14 cellular contexts compared by ENCODE assay signal in the genomic region with DNA sequence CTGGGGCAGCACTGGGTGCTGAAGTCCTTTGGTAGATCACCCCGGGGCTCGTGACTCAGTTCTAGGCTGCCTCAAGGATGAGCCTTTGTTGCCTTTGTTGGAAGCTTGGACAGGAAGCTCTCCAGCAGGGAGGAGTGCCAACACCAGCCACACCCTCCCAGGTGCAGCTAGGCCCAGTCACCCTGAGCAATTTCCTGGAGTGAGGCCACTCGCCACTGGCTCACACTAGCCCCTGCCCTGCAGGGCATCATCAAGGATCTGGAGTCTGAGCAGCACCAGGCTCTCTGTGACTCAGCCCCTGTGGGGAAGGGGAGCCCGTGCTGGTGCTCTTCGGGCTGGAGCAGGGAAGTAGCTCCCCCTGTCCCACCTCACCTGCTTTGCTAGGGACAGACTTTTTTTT. TPM values are rescaled to one million over a fixed set of nuclear protein-coding genes. Genes with fewer than 3 reads are reported as not detected.
A peak's percentile ranks its signal among the peaks of the same experiment; 100 is the strongest.
DNase-seq lines count a peak whose midpoint lies in the region; ATAC-seq, FAIRE-seq and TF ChIP-seq lines count a peak whose summit lies in the region.
"Had no signal": no experiment of that assay in that cellular context is flagged by ENCODE, and none has a peak within 500 bp of the region (broad histone marks: within the 10 kb centered on the region; RNA-seq: fewer than 3 reads in every experiment).

No MANE protein-coding gene starts in this region.

- intact Hi-C loops in right cardiac atrium (cut with DNase I) = no loop called here
- intact Hi-C loops in left ventricle myocardium inferior (cut with micrococcal nuclease) = no loop called here

- peak; percentile 43 to 51 for ATAC-seq in right cardiac atrium
- ATAC-seq in HG03025 (IDR thresholded peaks at IDR 0.05; ENCODE audit: low FRiP score, unreplicated experiment) = no peak
- ATAC-seq in HG03520 (IDR thresholded peaks at IDR 0.05; ENCODE audit: unreplicated experiment) = no peak
- ATAC-seq: activated CD4-positive, CD25-positive, alpha-beta regulatory T cell treated with anti-CD3 and anti-CD28 coated beads, Interleukin-2, amount 50 U/mL, for 24 hours; CD8-positive, alpha-beta T cell had no signal

- H3K27ac ChIP-seq in right cardiac atrium (ENCODE audit: low read length) = no peak overlapping the region
- no peak overlapping the region for H3K27ac ChIP-seq in left ventricle myocardium inferior (replicated peaks)

- no peaks in the 10 kb centered on the region for H3K36me3 ChIP-seq in left ventricle myocardium inferior

- FAIRE-seq in urothelium cell line (lab: Jason Lieb, UNC) = peak; percentile 13

- TF ChIP-seq CTCF in left ventricle myocardium inferior (IDR thresholded peaks at IDR 0.05; ENCODE audit: borderline replicate concordance) = no peak

- no peaks in the 10 kb centered on the region for H3K9me3 ChIP-seq in right cardiac atrium (ENCODE audit: control insufficient read depth, low read length)
- H3K9me3 ChIP-seq in left ventricle myocardium inferior (replicated peaks) = no peaks in the 10 kb centered on the region

- no peaks in the 10 kb centered on the region for H3K4me1 ChIP-seq in right cardiac atrium (ENCODE audit: control insufficient read depth, insufficient read depth, low read length)
- H3K4me1 ChIP-seq in left ventricle myocardium inferior = no peaks in the 10 kb centered on the region

- WGBS in right cardiac atrium = 61% methylated on average over 5 of the region's 5 CpGs

- no peak for DNase-seq in right cardiac atrium
- DNase-seq in left ventricle myocardium inferior = no peak
- peak; percentile 66 to 70 for DNase-seq in SHP77 (lab: John Stamatoyannopoulos, UW)
- DNase-seq in iPS-NIHi11 (ENCODE audit: low spot score) = peak; percentile 61
- peak; percentile 83 for DNase-seq in urothelium cell line (ENCODE audit: low spot score)
- DNase-seq in NCI-H446 (lab: John Stamatoyannopoulos, UW) = no peak
- DNase-seq: central memory CD4-positive, alpha-beta T cell; immature natural killer cell; KG1; stimulated activated CD4-positive, alpha-beta T cell treated with anti-CD3 and anti-CD28 coated beads, Interleukin-4, amount 100 ng/mL, for 1 hour had no signal

- no peak overlapping the region for H3K4me3 ChIP-seq in right cardiac atrium (ENCODE audit: low read length)
- no peak overlapping the region for H3K4me3 ChIP-seq in left ventricle myocardium inferior

- H3K27me3 ChIP-seq in right cardiac atrium (ENCODE audit: control insufficient read depth, insufficient read depth) = no peaks in the 10 kb centered on the region
- H3K27me3 ChIP-seq in left ventricle myocardium inferior (ENCODE audit: low read depth) = peaks cover 56% of the 10 kb centered on the region

RNA-seq across cellular contexts. Expression of a gene that starts 6.7 kb away (rescaled TPM):
- total RNA-seq in right cardiac atrium = under 1 TPM; 0.09 to 0.25 (median 0.20) TPM
- 0.23 TPM for polyA plus RNA-seq in right cardiac atrium
- total RNA-seq in left ventricle myocardium inferior = 0.41 TPM
- total RNA-seq: CD8-positive, alpha-beta T cell had no signal
- polyA plus RNA-seq: immature natural killer cell had no signal

Comparison
In these comparisons a context has a peak if more than half of its experiments do, and no peak if none do; other contexts are left out.
1. ATAC-seq: peak in right cardiac atrium (2 of 2); none in HG03025 (single experiment) and HG03520 (single experiment).
2. DNase-seq: peak in SHP77 (2 of 2), iPS-NIHi11 (single experiment) and urothelium cell line (single experiment); none in right cardiac atrium (0 of 3), left ventricle myocardium inferior (single experiment) and NCI-H446 (0 of 2).